ENCODE assay signal across 22 cellular contexts in the genomic region with DNA sequence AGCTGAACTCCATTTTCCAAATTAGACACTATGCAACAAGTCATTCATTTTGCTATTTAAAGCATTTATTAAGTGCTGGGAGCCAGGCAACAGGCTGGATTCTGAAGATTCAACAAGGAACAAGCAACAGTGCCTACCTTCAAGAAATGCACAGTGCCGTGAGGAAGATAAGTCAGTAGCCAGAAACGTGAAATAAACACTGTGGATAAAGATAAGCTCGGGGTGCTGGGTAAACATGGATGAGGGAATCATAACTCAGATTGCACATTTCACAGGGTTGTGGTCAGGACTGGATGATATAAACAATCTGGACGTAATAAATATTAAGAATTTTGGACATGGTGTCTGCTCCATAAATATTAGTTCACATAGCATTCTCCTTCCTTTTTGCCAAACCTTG.
A peak's percentile ranks its signal among the peaks of the same experiment; 100 is the strongest.
DNase-seq lines count a peak whose midpoint lies in the region; ATAC-seq and TF ChIP-seq lines count a peak whose summit lies in the region.
"Had no signal": no experiment of that assay in that cellular context is flagged by ENCODE, and none has a peak within 500 bp of the region (broad histone marks: within the 10 kb centered on the region; RNA-seq: fewer than 3 reads in every experiment).

No MANE protein-coding gene starts in this region.

- no peak overlapping the region for H3K4me3 ChIP-seq in fibroblast of villous mesenchyme (ENCODE audit: low read depth, low read length)
- H3K4me3 ChIP-seq: BLaER1, GM12878 had no signal

- TF ChIP-seq CTCF in fibroblast of villous mesenchyme (IDR thresholded peaks at IDR 0.05; ENCODE audit: insufficient read depth, low read depth, low read length) = no peak

- peak; percentile 35 for DNase-seq in amniotic epithelial cell (ENCODE audit: low read depth)
- DNase-seq in fibroblast of villous mesenchyme (ENCODE audit: low read depth) = peak; percentile 50
- no peak for DNase-seq in NCI-H1105 (lab: John Stamatoyannopoulos, UW)
- DNase-seq in T-helper 9 cell = no peak
- DNase-seq: 8988T; ACHN; BE2C; C1 segment of cervical spinal cord; CD4-positive, alpha-beta memory T cell; CD4-positive, CD25-positive, alpha-beta regulatory T cell; CD8-positive, alpha-beta memory T cell; COR-L47; DMS 273 treated with DMSO at 0.1 percent for 48 hours; DMS153; DMS53; DMS79; DND-41; EL; GDM1 had no signal

- no peak for ATAC-seq in GM21515 (IDR thresholded peaks at IDR 0.05; ENCODE audit: unreplicated experiment)
- ATAC-seq: GM12878 had no signal

Comparison
In these comparisons a context has a peak if more than half of its experiments do, and no peak if none do; other contexts are left out.
1. DNase-seq: peak in amniotic epithelial cell (single experiment) and fibroblast of villous mesenchyme (single experiment); none in NCI-H1105 (single experiment) and T-helper 9 cell (single experiment).